8 cellular contexts compared by ENCODE assay signal in the genomic region with DNA sequence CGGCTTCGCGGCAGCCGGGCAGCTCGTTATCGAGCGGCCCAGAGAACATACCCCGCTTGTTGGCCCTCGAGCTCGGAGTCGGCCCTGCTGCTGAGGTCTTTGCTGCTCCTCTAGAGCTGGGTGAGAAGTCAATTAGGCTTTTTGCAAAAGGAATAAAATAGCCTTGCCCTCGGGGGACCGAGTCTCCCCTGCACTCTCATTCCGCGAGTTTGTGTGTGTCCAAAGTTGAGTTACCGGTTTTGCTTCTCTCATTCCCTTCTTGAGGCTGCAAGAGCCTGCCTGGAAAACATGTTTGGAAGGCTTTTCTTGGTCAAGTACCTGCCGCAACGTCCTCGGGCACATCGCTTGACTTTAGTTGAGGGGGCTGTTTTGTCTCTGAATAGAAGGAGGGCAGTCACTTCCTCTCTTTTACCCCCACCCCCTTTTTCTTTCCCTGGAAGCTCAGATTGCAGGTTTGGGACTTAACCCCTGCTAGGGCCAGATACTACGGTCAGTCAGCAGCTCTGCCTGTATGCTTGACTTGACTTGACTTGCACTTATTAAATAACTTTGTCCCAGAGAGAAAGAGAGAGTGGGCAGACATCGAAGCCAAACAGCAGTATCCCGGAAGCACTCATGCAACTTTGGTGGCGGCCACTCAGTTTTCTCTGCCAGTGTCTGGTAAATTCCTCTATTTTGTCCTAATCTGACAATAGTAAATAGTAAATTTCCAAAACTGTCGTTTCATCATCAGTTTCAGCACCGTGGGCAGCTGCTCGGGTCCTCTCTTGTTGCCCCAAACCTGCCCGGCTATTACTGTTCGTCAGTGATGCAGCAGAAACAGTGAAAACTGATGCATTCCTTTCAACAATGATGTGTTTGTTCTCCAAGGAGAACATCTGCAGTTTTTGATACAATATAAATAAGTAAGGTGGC. TPM values are rescaled to one million over a fixed set of nuclear protein-coding genes. Genes with fewer than 3 reads are reported as not detected.
A peak's percentile ranks its signal among the peaks of the same experiment; 100 is the strongest.
DNase-seq lines count a peak whose midpoint lies in the region; ATAC-seq and TF ChIP-seq lines count a peak whose summit lies in the region.

No MANE protein-coding gene starts in this region.

- H3K4me2 ChIP-seq in SU-DHL-6 (ENCODE audit: low read depth, low read length, poor library complexity, severe bottlenecking), result peak overlapping the region; percentile 98

- H3K9me2 ChIP-seq in SU-DHL-6 (replicated peaks; ENCODE audit: insufficient read depth, low read length), result no peaks in the 10 kb centered on the region

- H4K20me1 ChIP-seq in SU-DHL-6 (ENCODE audit: low read depth, low read length), result peaks cover 18% of the 10 kb centered on the region; the same call in 1 of the 2 replicates

- peaks cover 4% of the 10 kb centered on the region for H3K27me3 Mint-ChIP-seq in stimulated activated naive CD8-positive, alpha-beta T cell treated with anti-CD3 and anti-CD28 coated beads, Interleukin-15, Interleukin-2, amounts not matched to agents 100 ng/mL and 50 ng/mL, for 24 hours

- peak overlapping the region; percentile 100 for H3K27ac Mint-ChIP-seq in stimulated activated naive CD8-positive, alpha-beta T cell treated with anti-CD3 and anti-CD28 coated beads, Interleukin-15, Interleukin-2, amounts not matched to agents 100 ng/mL and 50 ng/mL, for 24 hours

- peaks cover 55% of the 10 kb centered on the region for H3K79me2 ChIP-seq in SU-DHL-6 (ENCODE audit: insufficient read depth, low read length)

- H3K27ac ChIP-seq in SU-DHL-6 (ENCODE audit: low read depth, low read length) (peak overlapping the region; percentile 71), left lung (peak overlapping the region; percentile 98 to 99)

- peak overlapping the region; percentile 96 for H3K4me3 Mint-ChIP-seq in stimulated activated naive CD8-positive, alpha-beta T cell treated with anti-CD3 and anti-CD28 coated beads, Interleukin-15, Interleukin-2, amounts not matched to agents 100 ng/mL and 50 ng/mL, for 24 hours

- ATAC-seq in GM19467 (IDR thresholded peaks at IDR 0.05; ENCODE audit: unreplicated experiment) (peak; percentile 14), HG03565 (IDR thresholded peaks at IDR 0.05; ENCODE audit: unreplicated experiment) (peak; percentile 6), left lung (peak; percentile 33)

- H3K4me3 ChIP-seq in SU-DHL-6 (ENCODE audit: insufficient read depth, low read length, poor library complexity, severe bottlenecking) (peak overlapping the region; percentile 91), left lung (peak overlapping the region; percentile 70 to 73)

- DNase-seq in DMS53 treated with DMSO at 0.1 percent for 48 hours (lab: John Stamatoyannopoulos, UW; ENCODE audit: unreplicated experiment), result peak; percentile 38
- peak; percentile 58 for DNase-seq in dedifferentiated amniotic fluid mesenchymal stem cell (ENCODE audit: extremely low spot score)
- DNase-seq in left lung, result no peak
- DNase-seq in activated CD8-positive, alpha-beta memory T cell treated with anti-CD3 and anti-CD28 coated beads, Interleukin-2, amount 50 U/mL, for 4 hours, result no peak

- H3K9ac ChIP-seq in SU-DHL-6 (ENCODE audit: low read length), result peak overlapping the region; percentile 77

- peak overlapping the region; percentile 96 for H2AFZ ChIP-seq in SU-DHL-6 (ENCODE audit: low read depth, low read length, severe bottlenecking)

- H3K9me3 ChIP-seq in SU-DHL-6 (ENCODE audit: insufficient read depth, low read length), result no peaks in the 10 kb centered on the region
- no peaks in the 10 kb centered on the region for H3K9me3 ChIP-seq in left lung

- H3K4me1 ChIP-seq in left lung, result peaks cover 11 to 56% of the 10 kb centered on the region in 2 donors

- no peaks in the 10 kb centered on the region for H3K36me3 ChIP-seq in SU-DHL-6 (ENCODE audit: low read length)
- H3K36me3 ChIP-seq in left lung, result no peaks in the 10 kb centered on the region

- H3F3A ChIP-seq in SU-DHL-6 (ENCODE audit: insufficient read depth), result peaks cover 10% of the 10 kb centered on the region; the same call in 1 of the 2 replicates

- intact Hi-C loops in left lung (cut with DNase I), result no loop called here

- H3K27me3 ChIP-seq in SU-DHL-6 (ENCODE audit: low read length) (no peaks in the 10 kb centered on the region), left lung (no peaks in the 10 kb centered on the region)

- peaks cover 54% of the 10 kb centered on the region for H3K4me1 Mint-ChIP-seq in stimulated activated naive CD8-positive, alpha-beta T cell treated with anti-CD3 and anti-CD28 coated beads, Interleukin-15, Interleukin-2, amounts not matched to agents 100 ng/mL and 50 ng/mL, for 24 hours (ENCODE audit: low read depth)

- peaks cover 6% of the 10 kb centered on the region for H3K36me3 Mint-ChIP-seq in stimulated activated naive CD8-positive, alpha-beta T cell treated with anti-CD3 and anti-CD28 coated beads, Interleukin-15, Interleukin-2, amounts not matched to agents 100 ng/mL and 50 ng/mL, for 24 hours (ENCODE audit: low read depth)

- TF ChIP-seq CTCF in SU-DHL-6 (IDR thresholded peaks at IDR 0.05; ENCODE audit: insufficient read depth, low read length, poor library complexity, severe bottlenecking), result no peak
- TF ChIP-seq CTCF in left lung (IDR thresholded peaks at IDR 0.05), result no peak

- H3K9me3 Mint-ChIP-seq in stimulated activated naive CD8-positive, alpha-beta T cell treated with anti-CD3 and anti-CD28 coated beads, Interleukin-15, Interleukin-2, amounts not matched to agents 100 ng/mL and 50 ng/mL, for 24 hours, result no peaks in the 10 kb centered on the region

RNA-seq across cellular contexts. Expression of a gene that starts 0.6 kb away (rescaled TPM):
- 100 to 1,000 TPM in 1 of 2 donors, 10 to 100 TPM in 1; 89.2 to 126 TPM for total RNA-seq in left lung

RNA-seq across cellular contexts. Expression of a gene that starts 21.3 kb away (rescaled TPM):
- 1 to 10 TPM in 1 of 2 donors, not detected in 1; 2.2 TPM for total RNA-seq in left lung

Comparison
In these comparisons a context has a peak if more than half of its experiments do, and no peak if none do; other contexts are left out.
1. DNase-seq: peak in DMS53 treated with DMSO at 0.1 percent for 48 hours (single experiment) and dedifferentiated amniotic fluid mesenchymal stem cell (single experiment); none in left lung (0 of 2) and activated CD8-positive, alpha-beta memory T cell treated with anti-CD3 and anti-CD28 coated beads, Interleukin-2, amount 50 U/mL, for 4 hours (single experiment).
2. Peak in every context shown above with its lines, with median percentiles within 50 percentile points of each other: ATAC-seq.